In genomic region chr4:186724048-186724860, GRCh38 we compare ENCODE assay signal across 8 cellular contexts. TPM values are rescaled to one million over a fixed set of nuclear protein-coding genes. Genes with fewer than 3 reads are reported as not detected.
DNase-seq lines count a peak whose midpoint lies in the region; ATAC-seq and TF ChIP-seq lines count a peak whose summit lies in the region.

No MANE protein-coding gene starts in this region.

- CTCF ChIA-PET in activated CD4-positive, alpha-beta memory T cell treated with anti-CD3 and anti-CD28 coated beads, Interleukin-2, amount 10 ng/mL, durations not matched to agents 7 days and 5 days (lab: Charles Lee) = no interaction called here
- CTCF ChIA-PET in activated CD4-positive, alpha-beta memory T cell treated with anti-CD3 and anti-CD28 coated beads for 36 hours (lab: Charles Lee) = interaction anchor here (1.2 kb wide), 1 partner anchor 28 kb away, joined by 3 read pairs; no protein-coding TSS in a partner anchor
- CTCF ChIA-PET in WTC11 (lab: Charles Lee) = interaction anchor here (0.5 to 1.5 kb wide), 7 partner anchors 23 to 1384 kb away, joined by 3 to 6 read pairs (median 3); no protein-coding TSS in a partner anchor

- H3K9me3 Mint-ChIP-seq in activated CD4-positive, alpha-beta memory T cell treated with anti-CD3 and anti-CD28 coated beads, Interleukin-2, amount 10 ng/mL, durations not matched to agents 7 days and 5 days = no peaks in the 10 kb centered on the region
- H3K9me3 Mint-ChIP-seq in activated CD4-positive, alpha-beta memory T cell treated with anti-CD3 and anti-CD28 coated beads for 36 hours = no peaks in the 10 kb centered on the region
- no peaks in the 10 kb centered on the region for H3K9me3 Mint-ChIP-seq in WTC11

- peaks cover 12% of the 10 kb centered on the region for H3K36me3 Mint-ChIP-seq in activated CD4-positive, alpha-beta memory T cell treated with anti-CD3 and anti-CD28 coated beads, Interleukin-2, amount 10 ng/mL, durations not matched to agents 7 days and 5 days (ENCODE audit: low read depth)
- peaks cover 2% of the 10 kb centered on the region for H3K36me3 Mint-ChIP-seq in activated CD4-positive, alpha-beta memory T cell treated with anti-CD3 and anti-CD28 coated beads for 36 hours
- H3K36me3 Mint-ChIP-seq in WTC11 = peaks cover 2% of the 10 kb centered on the region; the same call in 1 of the 2 replicates

- peak overlapping the region; percentile 88 for H3K27ac ChIP-seq in cardiac muscle cell
- H3K27ac ChIP-seq in parathyroid adenoma = no peak overlapping the region

- H3K27ac Mint-ChIP-seq in activated CD4-positive, alpha-beta memory T cell treated with anti-CD3 and anti-CD28 coated beads, Interleukin-2, amount 10 ng/mL, durations not matched to agents 7 days and 5 days = no peak overlapping the region
- no peak overlapping the region for H3K27ac Mint-ChIP-seq in activated CD4-positive, alpha-beta memory T cell treated with anti-CD3 and anti-CD28 coated beads for 36 hours
- peak overlapping the region; percentile 96 for H3K27ac Mint-ChIP-seq in WTC11

- no peaks in the 10 kb centered on the region for H3K4me1 ChIP-seq in cardiac muscle cell (ENCODE audit: low read depth)
- no peaks in the 10 kb centered on the region for H3K4me1 ChIP-seq in parathyroid adenoma

- H3K9me3 ChIP-seq in cardiac muscle cell (ENCODE audit: low read depth) (no peaks in the 10 kb centered on the region), parathyroid adenoma (ENCODE audit: control insufficient read depth, low read length) (no peaks in the 10 kb centered on the region)

- H3K36me3 ChIP-seq in cardiac muscle cell (no peaks in the 10 kb centered on the region), parathyroid adenoma (ENCODE audit: control insufficient read depth, insufficient read depth, low read length) (no peaks in the 10 kb centered on the region)

- H3K27me3 Mint-ChIP-seq in activated CD4-positive, alpha-beta memory T cell treated with anti-CD3 and anti-CD28 coated beads, Interleukin-2, amount 10 ng/mL, durations not matched to agents 7 days and 5 days = peaks cover 45% of the 10 kb centered on the region
- H3K27me3 Mint-ChIP-seq in activated CD4-positive, alpha-beta memory T cell treated with anti-CD3 and anti-CD28 coated beads for 36 hours = peaks cover 59% of the 10 kb centered on the region
- peaks cover 17% of the 10 kb centered on the region for H3K27me3 Mint-ChIP-seq in WTC11 (ENCODE audit: low read depth)

- no peak for DNase-seq in activated CD4-positive, alpha-beta memory T cell treated with anti-CD3 and anti-CD28 coated beads, Interleukin-2, amount 10 ng/mL, durations not matched to agents 7 days and 5 days
- no peak for DNase-seq in activated CD4-positive, alpha-beta memory T cell treated with anti-CD3 and anti-CD28 coated beads for 36 hours
- DNase-seq in WTC11 (ENCODE audit: low spot score) (peak; percentile 72), cardiac muscle cell (ENCODE audit: low read depth in 1 of 2, low spot score in 1 of 2) (peak; percentile 72 to 81), GDM1 (lab: John Stamatoyannopoulos, UW) (no peak), NCI-H2227 treated with DMSO at 0.1 percent for 48 hours (lab: John Stamatoyannopoulos, UW) (no peak)
- DNase-seq in stimulated activated CD4-positive, alpha-beta T cell treated with anti-CD3 and anti-CD28 coated beads, Interleukin-4, amount 100 ng/mL, for 4 hours = no peak

- peak; percentile 52 for ATAC-seq in WTC11

- no peaks in the 10 kb centered on the region for H3K79me2 ChIP-seq in parathyroid adenoma

- H3K4me1 Mint-ChIP-seq in activated CD4-positive, alpha-beta memory T cell treated with anti-CD3 and anti-CD28 coated beads, Interleukin-2, amount 10 ng/mL, durations not matched to agents 7 days and 5 days = peaks cover 10% of the 10 kb centered on the region
- peaks cover 22% of the 10 kb centered on the region for H3K4me1 Mint-ChIP-seq in activated CD4-positive, alpha-beta memory T cell treated with anti-CD3 and anti-CD28 coated beads for 36 hours (ENCODE audit: low read depth)
- H3K4me1 Mint-ChIP-seq in WTC11 = peaks cover 32% of the 10 kb centered on the region

- TF ChIP-seq CTCF in WTC11 (IDR thresholded peaks at IDR 0.05) = no peak
- no peak for TF ChIP-seq CTCF in cardiac muscle cell (IDR thresholded peaks at IDR 0.05; ENCODE audit: low read depth, low read length)
- no peak for TF ChIP-seq CTCF in parathyroid adenoma (IDR thresholded peaks at IDR 0.05)

- H3K4me3 Mint-ChIP-seq in activated CD4-positive, alpha-beta memory T cell treated with anti-CD3 and anti-CD28 coated beads, Interleukin-2, amount 10 ng/mL, durations not matched to agents 7 days and 5 days = peak overlapping the region; percentile 28
- no peak overlapping the region for H3K4me3 Mint-ChIP-seq in activated CD4-positive, alpha-beta memory T cell treated with anti-CD3 and anti-CD28 coated beads for 36 hours
- H3K4me3 Mint-ChIP-seq in WTC11 = peak overlapping the region; percentile 95

- H2AFZ ChIP-seq in parathyroid adenoma = peak overlapping the region; percentile 56

- peak overlapping the region; percentile 84 for H3K4me2 ChIP-seq in parathyroid adenoma (ENCODE audit: low read length)

- peak overlapping the region; percentile 75 for H3K4me3 ChIP-seq in cardiac muscle cell
- H3K4me3 ChIP-seq in parathyroid adenoma (ENCODE audit: low read depth, low read length) = peak overlapping the region; percentile 74

- POLR2A ChIA-PET in activated CD4-positive, alpha-beta memory T cell treated with anti-CD3 and anti-CD28 coated beads, Interleukin-2, amount 10 ng/mL, durations not matched to agents 7 days and 5 days (lab: Charles Lee) = no interaction called here
- POLR2A ChIA-PET in activated CD4-positive, alpha-beta memory T cell treated with anti-CD3 and anti-CD28 coated beads for 36 hours (lab: Charles Lee) = interaction anchor here (0.6 kb wide), 1 partner anchor 473 kb away, joined by 3 read pairs; no protein-coding TSS in a partner anchor
- POLR2A ChIA-PET in WTC11 (lab: Charles Lee) = interaction anchor here (0.6 to 1.7 kb wide), 11 partner anchors 23 to 1626 kb away, joined by 3 to 8 read pairs (median 5); partner anchors contain the start of gene F11

- no peak overlapping the region for H3K9ac ChIP-seq in parathyroid adenoma

- no peaks in the 10 kb centered on the region for H3K27me3 ChIP-seq in cardiac muscle cell
- H3K27me3 ChIP-seq in parathyroid adenoma (ENCODE audit: control insufficient read depth, insufficient read depth, low read length) = no peaks in the 10 kb centered on the region

- intact Hi-C loops in activated CD4-positive, alpha-beta memory T cell treated with anti-CD3 and anti-CD28 coated beads for 36 hours (cut with micrococcal nuclease) = no loop called here

TF ChIP-seq in WTC11, 78 proteins besides CTCF, POLR2A, EP300 and RAD21:
- TF ChIP-seq ELF4 (CRISPR knock-in tag; IDR thresholded peaks at IDR 0.05; ENCODE audit: low read depth) = peak; percentile 68; the same call in 1 of the 2 replicates
- no peak for TF ChIP-seq NFYB (CRISPR knock-in tag; conservative IDR thresholded peaks at IDR 0.05; ENCODE audit: low read depth)
- TF ChIP-seq SP1 (CRISPR knock-in tag; conservative IDR thresholded peaks at IDR 0.05) = peak; percentile 3; the same call in 1 of the 2 replicates
- TF ChIP-seq, protein P1, sequence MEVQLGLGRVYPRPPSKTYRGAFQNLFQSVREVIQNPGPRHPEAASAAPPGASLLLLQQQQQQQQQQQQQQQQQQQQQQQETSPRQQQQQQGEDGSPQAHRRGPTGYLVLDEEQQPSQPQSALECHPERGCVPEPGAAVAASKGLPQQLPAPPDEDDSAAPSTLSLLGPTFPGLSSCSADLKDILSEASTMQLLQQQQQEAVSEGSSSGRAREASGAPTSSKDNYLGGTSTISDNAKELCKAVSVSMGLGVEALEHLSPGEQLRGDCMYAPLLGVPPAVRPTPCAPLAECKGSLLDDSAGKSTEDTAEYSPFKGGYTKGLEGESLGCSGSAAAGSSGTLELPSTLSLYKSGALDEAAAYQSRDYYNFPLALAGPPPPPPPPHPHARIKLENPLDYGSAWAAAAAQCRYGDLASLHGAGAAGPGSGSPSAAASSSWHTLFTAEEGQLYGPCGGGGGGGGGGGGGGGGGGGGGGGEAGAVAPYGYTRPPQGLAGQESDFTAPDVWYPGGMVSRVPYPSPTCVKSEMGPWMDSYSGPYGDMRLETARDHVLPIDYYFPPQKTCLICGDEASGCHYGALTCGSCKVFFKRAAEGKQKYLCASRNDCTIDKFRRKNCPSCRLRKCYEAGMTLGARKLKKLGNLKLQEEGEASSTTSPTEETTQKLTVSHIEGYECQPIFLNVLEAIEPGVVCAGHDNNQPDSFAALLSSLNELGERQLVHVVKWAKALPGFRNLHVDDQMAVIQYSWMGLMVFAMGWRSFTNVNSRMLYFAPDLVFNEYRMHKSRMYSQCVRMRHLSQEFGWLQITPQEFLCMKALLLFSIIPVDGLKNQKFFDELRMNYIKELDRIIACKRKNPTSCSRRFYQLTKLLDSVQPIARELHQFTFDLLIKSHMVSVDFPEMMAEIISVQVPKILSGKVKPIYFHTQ (CRISPR knock-in tag; IDR thresholded peaks at IDR 0.05) = no peak
- peak; percentile 50; the same call in 1 of the 2 replicates for TF ChIP-seq HMGXB4 (CRISPR knock-in tag; IDR thresholded peaks at IDR 0.05)
- no peak for TF ChIP-seq NFATC4 (CRISPR knock-in tag; IDR thresholded peaks at IDR 0.05)
- no peak for TF ChIP-seq MXD4 (CRISPR knock-in tag; IDR thresholded peaks at IDR 0.05; ENCODE audit: borderline replicate concordance)
- peak; percentile 99 for TF ChIP-seq ZNF423 (CRISPR knock-in tag; IDR thresholded peaks at IDR 0.05)

RNA-seq across cellular contexts. Expression of gene FAT1, which starts 0.6 kb away (rescaled TPM):
- under 1 TPM; 0.03 TPM for total RNA-seq in activated CD4-positive, alpha-beta memory T cell treated with anti-CD3 and anti-CD28 coated beads, Interleukin-2, amount 10 ng/mL, durations not matched to agents 7 days and 5 days
- not detected for total RNA-seq in activated CD4-positive, alpha-beta memory T cell treated with anti-CD3 and anti-CD28 coated beads for 36 hours
- total RNA-seq in WTC11 (2021) (155 to 172 TPM (median 162 TPM) in 3 replicates), cardiac muscle cell (82.3 and 98.1 TPM in 2 replicates)
- 15.8 and 21.7 TPM in 2 replicates for polyA plus RNA-seq in cardiac muscle cell

Comparison
In these comparisons a context has a peak if more than half of its experiments do, and no peak if none do; other contexts are left out.
1. DNase-seq: peak in WTC11 (single experiment) and cardiac muscle cell (2 of 2); none in activated CD4-positive, alpha-beta memory T cell treated with anti-CD3 and anti-CD28 coated beads, Interleukin-2, amount 10 ng/mL, durations not matched to agents 7 days and 5 days (single experiment), activated CD4-positive, alpha-beta memory T cell treated with anti-CD3 and anti-CD28 coated beads for 36 hours (single experiment), stimulated activated CD4-positive, alpha-beta T cell treated with anti-CD3 and anti-CD28 coated beads, Interleukin-4, amount 100 ng/mL, for 4 hours (0 of 2), GDM1 (single experiment) and NCI-H2227 treated with DMSO at 0.1 percent for 48 hours (single experiment).
2. RNA of gene FAT1, which starts 0.6 kb away (total RNA-seq): 155 to 172 TPM in WTC11 and 82.3 to 98.1 TPM in cardiac muscle cell; 0.03 TPM in activated CD4-positive, alpha-beta memory T cell treated with anti-CD3 and anti-CD28 coated beads, Interleukin-2, amount 10 ng/mL, durations not matched to agents 7 days and 5 days and not detected in activated CD4-positive, alpha-beta memory T cell treated with anti-CD3 and anti-CD28 coated beads for 36 hours; every median in the first group is over 10 times any median in the second.